ENCODE assay signal across 1 cellular context in genomic region chr7:5671053-5671452, GRCh38.
TF ChIP-seq lines count a peak whose summit lies in the region.

No MANE protein-coding gene starts in this region.

TF ChIP-seq in GM23338, 12 proteins besides CTCF, POLR2A, EP300 and RAD21 (continued from another document):
- TF ChIP-seq, protein P1, sequence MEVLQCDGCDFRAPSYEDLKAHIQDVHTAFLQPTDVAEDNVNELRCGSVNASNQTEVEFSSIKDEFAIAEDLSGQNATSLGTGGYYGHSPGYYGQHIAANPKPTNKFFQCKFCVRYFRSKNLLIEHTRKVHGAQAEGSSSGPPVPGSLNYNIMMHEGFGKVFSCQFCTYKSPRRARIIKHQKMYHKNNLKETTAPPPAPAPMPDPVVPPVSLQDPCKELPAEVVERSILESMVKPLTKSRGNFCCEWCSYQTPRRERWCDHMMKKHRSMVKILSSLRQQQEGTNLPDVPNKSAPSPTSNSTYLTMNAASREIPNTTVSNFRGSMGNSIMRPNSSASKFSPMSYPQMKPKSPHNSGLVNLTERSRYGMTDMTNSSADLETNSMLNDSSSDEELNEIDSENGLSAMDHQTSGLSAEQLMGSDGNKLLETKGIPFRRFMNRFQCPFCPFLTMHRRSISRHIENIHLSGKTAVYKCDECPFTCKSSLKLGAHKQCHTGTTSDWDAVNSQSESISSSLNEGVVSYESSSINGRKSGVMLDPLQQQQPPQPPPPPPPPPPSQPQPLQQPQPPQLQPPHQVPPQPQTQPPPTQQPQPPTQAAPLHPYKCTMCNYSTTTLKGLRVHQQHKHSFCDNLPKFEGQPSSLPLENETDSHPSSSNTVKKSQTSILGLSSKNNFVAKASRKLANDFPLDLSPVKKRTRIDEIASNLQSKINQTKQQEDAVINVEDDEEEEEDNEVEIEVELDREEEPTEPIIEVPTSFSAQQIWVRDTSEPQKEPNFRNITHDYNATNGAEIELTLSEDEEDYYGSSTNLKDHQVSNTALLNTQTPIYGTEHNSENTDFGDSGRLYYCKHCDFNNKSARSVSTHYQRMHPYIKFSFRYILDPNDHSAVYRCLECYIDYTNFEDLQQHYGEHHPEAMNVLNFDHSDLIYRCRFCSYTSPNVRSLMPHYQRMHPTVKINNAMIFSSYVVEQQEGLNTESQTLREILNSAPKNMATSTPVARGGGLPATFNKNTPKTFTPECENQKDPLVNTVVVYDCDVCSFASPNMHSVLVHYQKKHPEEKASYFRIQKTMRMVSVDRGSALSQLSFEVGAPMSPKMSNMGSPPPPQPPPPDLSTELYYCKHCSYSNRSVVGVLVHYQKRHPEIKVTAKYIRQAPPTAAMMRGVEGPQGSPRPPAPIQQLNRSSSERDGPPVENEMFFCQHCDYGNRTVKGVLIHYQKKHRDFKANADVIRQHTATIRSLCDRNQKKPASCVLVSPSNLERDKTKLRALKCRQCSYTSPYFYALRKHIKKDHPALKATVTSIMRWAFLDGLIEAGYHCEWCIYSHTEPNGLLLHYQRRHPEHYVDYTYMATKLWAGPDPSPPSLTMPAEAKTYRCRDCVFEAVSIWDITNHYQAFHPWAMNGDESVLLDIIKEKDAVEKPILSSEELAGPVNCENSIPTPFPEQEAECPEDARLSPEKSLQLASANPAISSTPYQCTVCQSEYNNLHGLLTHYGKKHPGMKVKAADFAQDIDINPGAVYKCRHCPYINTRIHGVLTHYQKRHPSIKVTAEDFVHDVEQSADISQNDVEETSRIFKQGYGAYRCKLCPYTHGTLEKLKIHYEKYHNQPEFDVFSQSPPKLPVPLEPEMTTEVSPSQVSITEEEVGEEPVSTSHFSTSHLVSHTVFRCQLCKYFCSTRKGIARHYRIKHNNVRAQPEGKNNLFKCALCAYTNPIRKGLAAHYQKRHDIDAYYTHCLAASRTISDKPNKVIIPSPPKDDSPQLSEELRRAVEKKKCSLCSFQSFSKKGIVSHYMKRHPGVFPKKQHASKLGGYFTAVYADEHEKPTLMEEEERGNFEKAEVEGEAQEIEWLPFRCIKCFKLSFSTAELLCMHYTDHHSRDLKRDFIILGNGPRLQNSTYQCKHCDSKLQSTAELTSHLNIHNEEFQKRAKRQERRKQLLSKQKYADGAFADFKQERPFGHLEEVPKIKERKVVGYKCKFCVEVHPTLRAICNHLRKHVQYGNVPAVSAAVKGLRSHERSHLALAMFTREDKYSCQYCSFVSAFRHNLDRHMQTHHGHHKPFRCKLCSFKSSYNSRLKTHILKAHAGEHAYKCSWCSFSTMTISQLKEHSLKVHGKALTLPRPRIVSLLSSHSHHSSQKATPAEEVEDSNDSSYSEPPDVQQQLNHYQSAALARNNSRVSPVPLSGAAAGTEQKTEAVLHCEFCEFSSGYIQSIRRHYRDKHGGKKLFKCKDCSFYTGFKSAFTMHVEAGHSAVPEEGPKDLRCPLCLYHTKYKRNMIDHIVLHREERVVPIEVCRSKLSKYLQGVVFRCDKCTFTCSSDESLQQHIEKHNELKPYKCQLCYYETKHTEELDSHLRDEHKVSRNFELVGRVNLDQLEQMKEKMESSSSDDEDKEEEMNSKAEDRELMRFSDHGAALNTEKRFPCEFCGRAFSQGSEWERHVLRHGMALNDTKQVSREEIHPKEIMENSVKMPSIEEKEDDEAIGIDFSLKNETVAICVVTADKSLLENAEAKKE (CRISPR knock-in tag; IDR thresholded peaks at IDR 0.05), result no peak
- TF ChIP-seq STAT1 (IDR thresholded peaks at IDR 0.05; ENCODE audit: unreplicated experiment) (no peak), ZNF331 (CRISPR knock-in tag; IDR thresholded peaks at IDR 0.05; ENCODE audit: low read depth) (no peak)
